ENCODE assay signal across 1 cellular context in genomic region chr3:11719406-11720219, GRCh38.
TF ChIP-seq lines count a peak whose summit lies in the region.

No MANE protein-coding gene starts in this region.

TF ChIP-seq in H1, 55 proteins besides CTCF, POLR2A, EP300 and RAD21 (continued from another document):
- TF ChIP-seq SP2 (IDR thresholded peaks at IDR 0.05; ENCODE audit: low read length), result no peak
TF ChIP-seq in H1: peak in this region for 11.
